ENCODE assay signal across 12 cellular contexts in genomic region chr4:168840988-168841681, GRCh38.
DNase-seq lines count a peak whose midpoint lies in the region; ATAC-seq, FAIRE-seq and TF ChIP-seq lines count a peak whose summit lies in the region.
"Had no signal": no experiment of that assay in that cellular context is flagged by ENCODE, and none has a peak within 500 bp of the region (broad histone marks: within the 10 kb centered on the region; RNA-seq: fewer than 3 reads in every experiment).

No MANE protein-coding gene starts in this region.

- no peak overlapping the region for H3K27ac ChIP-seq in GM12878 (ENCODE audit: control insufficient read depth, insufficient read depth)
- H3K27ac ChIP-seq in keratinocyte (ENCODE audit: control insufficient read depth, insufficient read depth, low read length): peak overlapping the region; percentile 60
- H3K27ac ChIP-seq: GM23248 had no signal

- no peak overlapping the region for H3K4me3 ChIP-seq in GM12878
- H3K4me3 ChIP-seq in keratinocyte (ENCODE audit: control insufficient read depth in 2 of 3, extremely low read depth in 1 of 3, insufficient read depth in 2 of 3, low read depth in 1 of 3, low read length in 3 of 3): peak overlapping the region in 1 of 3 experiments; percentile 8
- H3K4me3 ChIP-seq: GM23248 had no signal

- POLR2A ChIA-PET in GM12878 (lab: Charles Lee): interaction anchor here (1.7 kb wide), 1 partner anchor 10 kb away, joined by 4 read pairs; no protein-coding TSS in a partner anchor

- no peak for TF ChIP-seq RAD21 in GM12878 (IDR thresholded peaks at IDR 0.05; ENCODE audit: insufficient read depth, low read depth, low read length)

- H3K9me3 ChIP-seq in GM12878 (replicated peaks; ENCODE audit: control insufficient read depth, insufficient read depth, low read length) (no peaks in the 10 kb centered on the region), keratinocyte (ENCODE audit: control insufficient read depth, low read depth, low read length) (no peaks in the 10 kb centered on the region)

- intact Hi-C loops in GM12878 (cut with micrococcal nuclease; ENCODE audit: unreplicated experiment): no loop called here

- BruUV-seq in GM12878 (replicated peaks; lab: Mats Ljungman, UMichigan): no TSS peak

- ATAC-seq in GM12878: peak; percentile 44
- ATAC-seq in GM19035 (IDR thresholded peaks at IDR 0.05; ENCODE audit: unreplicated experiment): no peak
- ATAC-seq in HG02588 (IDR thresholded peaks at IDR 0.05; ENCODE audit: unreplicated experiment): no peak

- no peaks in the 10 kb centered on the region for H4K20me1 ChIP-seq in GM12878 (ENCODE audit: control insufficient read depth, insufficient read depth)
- peaks cover 2% of the 10 kb centered on the region for H4K20me1 ChIP-seq in keratinocyte (ENCODE audit: control insufficient read depth, extremely low read depth, insufficient read depth, low read length)

- CTCF ChIA-PET in GM12878 (lab: Yijun Ruan, JAX): interaction anchor here (0.5 to 1.9 kb wide), 7 partner anchors 10 to 244 kb away, joined by 3 to 5 read pairs (median 4); no protein-coding TSS in a partner anchor

- H3K9ac ChIP-seq in GM12878 (ENCODE audit: control insufficient read depth, insufficient read depth, low read length) (no peak overlapping the region), keratinocyte (ENCODE audit: control insufficient read depth, extremely low read depth, insufficient read depth, low read length) (peak overlapping the region; percentile 23)
- H3K9ac ChIP-seq: GM23248 had no signal

- WGBS in GM12878 (ENCODE audit: insufficient coverage, insufficient replicate concordance, low lambda C conversion rate, missing lambda C conversion rate): 36% methylated on average over 9 of the region's 9 CpGs

- TF ChIP-seq CTCF in GM12878 (IDR thresholded peaks at IDR 0.05 in 2 of 3, conservative IDR thresholded peaks at IDR 0.05 in 1 of 3; ENCODE audit: control insufficient read depth in 2 of 3, extremely low read depth in 1 of 3, insufficient read depth in 1 of 3, low read depth in 3 of 3, low read length in 3 of 3): no peak
- no peak for TF ChIP-seq CTCF in keratinocyte (optimal IDR thresholded peaks at IDR 0.05 in 1 of 3, IDR thresholded peaks at IDR 0.05 in 1 of 3, conservative IDR thresholded peaks at IDR 0.05 in 1 of 3; ENCODE audit: extremely low read depth in 1 of 3, insufficient read depth in 2 of 3, low read length in 3 of 3)

- no peak for TF ChIP-seq POLR2A in GM12878 (IDR thresholded peaks at IDR 0.05; ENCODE audit: low read depth, low read length)

- H3K27me3 ChIP-seq in GM12878 (replicated peaks in 1 of 2; ENCODE audit: control insufficient read depth in 2 of 2, insufficient read depth in 2 of 2, low read length in 1 of 2): 0 out of 4 replicates have a peak, but pooled peaks cover 0 to 2% of the 10 kb centered on the region in 2 experiments
- no peaks in the 10 kb centered on the region for H3K27me3 ChIP-seq in keratinocyte (ENCODE audit: control insufficient read depth, extremely low read depth, insufficient read depth, low read length)

- in situ Hi-C loops in GM12878 (cut with MboI): no loop called here

- H2AFZ ChIP-seq in GM12878 (ENCODE audit: control insufficient read depth, low read depth, low read length) (no peak overlapping the region), keratinocyte (ENCODE audit: control insufficient read depth, low read length) (no peak overlapping the region)
- H2AFZ ChIP-seq: GM23248 had no signal

- no peak overlapping the region for H3K4me2 ChIP-seq in GM12878 (ENCODE audit: control insufficient read depth, insufficient read depth)
- peak overlapping the region; percentile 78 for H3K4me2 ChIP-seq in keratinocyte (ENCODE audit: control insufficient read depth, extremely low read depth, insufficient read depth, low read depth, low read length)

- SMC1A ChIA-PET in GM12878 (lab: Charles Lee; ENCODE audit: uncharacterized antibody, unreplicated experiment): interaction anchor here (0.6 to 7.8 kb wide), 9 partner anchors 9 to 224 kb away, joined by 3 to 53 read pairs (median 3); no protein-coding TSS in a partner anchor

- RAD21 ChIA-PET in GM12878 (lab: Charles Lee; ENCODE audit: unreplicated experiment): interaction anchor here (1.3 kb wide), 1 partner anchor 9 kb away, joined by 3 read pairs; no protein-coding TSS in a partner anchor

- H3K4me1 ChIP-seq in GM12878 (ENCODE audit: control insufficient read depth, insufficient read depth, low read length) (no peaks in the 10 kb centered on the region), keratinocyte (ENCODE audit: control insufficient read depth, extremely low read depth, insufficient read depth, low read length) (peaks cover 73% of the 10 kb centered on the region)

- H3K36me3 ChIP-seq in GM12878 (ENCODE audit: control insufficient read depth in 2 of 2, insufficient read depth in 2 of 2, low read length in 1 of 2) (no peaks in the 10 kb centered on the region), keratinocyte (ENCODE audit: control insufficient read depth in 2 of 2, extremely low read depth in 1 of 2, insufficient read depth in 2 of 2, low read length in 2 of 2) (peaks cover 18 to 26% of the 10 kb centered on the region in 2 experiments)

- dilution Hi-C loops in keratinocyte (cut with MboI; ENCODE audit: extremely low pct_ligation_motif_present, low sequenced_read_pairs): no loop called here

- no peak for TF ChIP-seq EP300 in GM12878 (IDR thresholded peaks at IDR 0.05; ENCODE audit: borderline replicate concordance in 1 of 2, control insufficient read depth in 1 of 2, low read depth in 2 of 2, low read length in 2 of 2)

- no peaks in the 10 kb centered on the region for H3K79me2 ChIP-seq in GM12878 (ENCODE audit: control insufficient read depth, insufficient read depth, low read length)
- peaks cover 96% of the 10 kb centered on the region for H3K79me2 ChIP-seq in keratinocyte (ENCODE audit: control insufficient read depth, insufficient read depth, low read length)

- DNase-seq in DMS53 (lab: John Stamatoyannopoulos, UW): peak; percentile 5
- no peak for DNase-seq in DMS53 treated with DMSO at 0.1 percent for 48 hours (lab: John Stamatoyannopoulos, UW; ENCODE audit: unreplicated experiment)
- no peak for DNase-seq in GM12878 (ENCODE audit: low read depth, low spot score)
- DNase-seq in keratinocyte (ENCODE audit: low read depth, low spot score): no peak
- peak; percentile 46 for DNase-seq in superior temporal gyrus (ENCODE audit: extremely low spot score)
- DNase-seq in NCI-H2171 (lab: John Stamatoyannopoulos, UW): no peak
- DNase-seq: EL; GM23248; NCI-H187 treated with DMSO at 0.1 percent for 48 hours; stimulated activated naive CD4-positive, alpha-beta T cell had no signal

- FAIRE-seq in GM12878 (lab: Jason Lieb, UNC) (no peak), keratinocyte (lab: Jason Lieb, UNC) (no peak)

- peaks cover 2% of the 10 kb centered on the region for H3K9me1 ChIP-seq in keratinocyte (ENCODE audit: control insufficient read depth, extremely low read depth, insufficient read depth, low read length)

TF ChIP-seq in GM12878, 131 proteins besides CTCF, POLR2A, EP300 and RAD21:
- no peak for TF ChIP-seq E2F4 (IDR thresholded peaks at IDR 0.05; ENCODE audit: low read depth, low read length)
- no peak for TF ChIP-seq PRDM15 (CRISPR knock-in tag; IDR thresholded peaks at IDR 0.05)
- TF ChIP-seq ASH2L (IDR thresholded peaks at IDR 0.05; ENCODE audit: borderline replicate concordance, low read depth): no peak
- TF ChIP-seq ATF2 (IDR thresholded peaks at IDR 0.05; ENCODE audit: low read length): no peak

Comparison
In these comparisons a context has a peak if more than half of its experiments do, and no peak if none do; other contexts are left out.
1. DNase-seq: peak in DMS53 (single experiment) and superior temporal gyrus (single experiment); none in DMS53 treated with DMSO at 0.1 percent for 48 hours (single experiment), GM12878 (single experiment), keratinocyte (single experiment) and NCI-H2171 (single experiment).